ENCODE assay signal across 2 cellular contexts in genomic region chr1:17397910-17398700, GRCh38.
TF ChIP-seq lines count a peak whose summit lies in the region.

No MANE protein-coding gene starts in this region.

TF ChIP-seq in IMR-90, 13 proteins besides CTCF, POLR2A, EP300 and RAD21:
- TF ChIP-seq MAFK (IDR thresholded peaks at IDR 0.05; ENCODE audit: low read depth, low read length) (peak; percentile 41; the same call in 1 of the 2 replicates), RCOR1 (IDR thresholded peaks at IDR 0.05; ENCODE audit: insufficient replicate concordance, low read length) (no peak)
TF ChIP-seq in IMR-90: peak in this region for 1.

TF ChIP-seq in HepG2, 621 proteins besides CTCF, POLR2A, EP300 and RAD21:
- TF ChIP-seq BRF2 (CRISPR knock-in tag; IDR thresholded peaks at IDR 0.05) (no peak), MEIS2 (CRISPR knock-in tag; IDR thresholded peaks at IDR 0.05) (no peak), NCOA5 (CRISPR knock-in tag; IDR thresholded peaks at IDR 0.05) (no peak), BORCS8-MEF2B (CRISPR knock-in tag; IDR thresholded peaks at IDR 0.05) (no peak), ZNF780A (CRISPR knock-in tag; IDR thresholded peaks at IDR 0.05) (no peak), SNAPC2 (CRISPR knock-in tag; IDR thresholded peaks at IDR 0.05) (no peak), MAFF (IDR thresholded peaks at IDR 0.05; ENCODE audit: low read depth, low read length) (peak; percentile 49; the same call in 1 of the 2 replicates), MAFK (conservative IDR thresholded peaks at IDR 0.05 in 1 of 2, IDR thresholded peaks at IDR 0.05 in 1 of 2; ENCODE audit: low read length in 2 of 2) (peak; percentile 64 to 72), ZFP91 (CRISPR knock-in tag; IDR thresholded peaks at IDR 0.05; ENCODE audit: borderline replicate concordance) (no peak)
- TF ChIP-seq, protein P1, sequence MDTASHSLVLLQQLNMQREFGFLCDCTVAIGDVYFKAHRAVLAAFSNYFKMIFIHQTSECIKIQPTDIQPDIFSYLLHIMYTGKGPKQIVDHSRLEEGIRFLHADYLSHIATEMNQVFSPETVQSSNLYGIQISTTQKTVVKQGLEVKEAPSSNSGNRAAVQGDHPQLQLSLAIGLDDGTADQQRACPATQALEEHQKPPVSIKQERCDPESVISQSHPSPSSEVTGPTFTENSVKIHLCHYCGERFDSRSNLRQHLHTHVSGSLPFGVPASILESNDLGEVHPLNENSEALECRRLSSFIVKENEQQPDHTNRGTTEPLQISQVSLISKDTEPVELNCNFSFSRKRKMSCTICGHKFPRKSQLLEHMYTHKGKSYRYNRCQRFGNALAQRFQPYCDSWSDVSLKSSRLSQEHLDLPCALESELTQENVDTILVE (CRISPR knock-in tag; IDR thresholded peaks at IDR 0.05): no peak
